8 cellular contexts compared by ENCODE assay signal in the genomic region with DNA sequence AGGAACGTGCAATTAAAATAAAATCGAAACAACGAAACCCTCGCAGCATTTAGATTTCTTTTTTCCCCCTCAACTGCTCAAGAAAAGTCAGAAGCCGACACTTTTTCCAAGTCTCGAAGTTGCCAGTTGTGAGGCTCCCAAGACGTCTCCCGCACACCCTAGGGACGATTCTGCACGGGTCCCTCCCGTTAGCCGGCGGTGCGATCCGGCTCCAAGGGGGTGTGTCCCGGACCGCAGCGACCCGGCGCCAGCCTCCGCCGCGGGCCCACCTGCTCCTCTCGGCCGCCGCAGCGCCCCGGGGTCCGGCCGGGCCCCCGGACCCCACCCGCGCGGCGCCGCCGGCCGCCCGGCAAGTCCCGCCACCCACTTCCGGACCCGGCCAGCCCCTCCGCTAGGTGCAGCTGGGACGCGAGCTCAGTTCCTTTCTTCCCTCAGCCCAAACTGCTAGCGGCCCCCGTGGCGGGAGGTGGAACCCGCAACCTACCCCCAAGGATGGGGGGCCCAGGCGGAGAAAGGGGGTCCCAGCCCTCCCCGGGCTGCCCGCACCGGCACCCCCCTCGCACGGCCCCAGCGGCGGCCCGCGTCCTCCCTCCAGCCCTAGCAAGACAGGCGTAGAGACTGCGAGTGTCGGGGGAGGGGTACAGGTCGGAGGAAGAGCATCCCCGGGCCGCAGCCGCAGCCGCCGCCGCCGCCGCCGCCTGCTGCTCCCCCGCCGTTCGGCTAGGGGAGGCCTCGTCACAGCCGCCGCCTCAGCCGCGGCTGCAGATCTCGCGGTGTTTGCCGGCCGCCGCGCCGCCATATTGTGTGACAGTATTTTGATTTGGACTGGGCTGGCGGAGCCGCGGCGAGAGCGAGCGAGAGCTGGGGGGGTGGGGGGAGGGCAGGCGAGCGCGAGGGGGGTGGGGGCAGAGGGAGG. TPM values are rescaled to one million over a fixed set of nuclear protein-coding genes. Genes with fewer than 3 reads are reported as not detected.
DNase-seq lines count a peak whose midpoint lies in the region; ATAC-seq and TF ChIP-seq lines count a peak whose summit lies in the region.

No MANE protein-coding gene starts in this region.

- WGBS in HUES64: under 1% methylated on average over 87 of the region's 96 CpGs

- no peaks in the 10 kb centered on the region for H3K36me3 ChIP-seq in HUES64 (ENCODE audit: insufficient read depth, low read length)
- H3K36me3 ChIP-seq in OCI-LY1 (ENCODE audit: insufficient read depth, low read length): no peaks in the 10 kb centered on the region
- no peaks in the 10 kb centered on the region for H3K36me3 ChIP-seq in mucosa of stomach (ENCODE audit: control insufficient read depth, insufficient read depth, low read length)

- H3K4me1 ChIP-seq in HUES64 (ENCODE audit: insufficient read depth, low read length) (peaks cover 35% of the 10 kb centered on the region), OCI-LY1 (ENCODE audit: insufficient read depth, low read length, severe bottlenecking) (peaks cover 36% of the 10 kb centered on the region), mucosa of stomach (ENCODE audit: control insufficient read depth, insufficient read depth, low read length) (no peaks in the 10 kb centered on the region)

- 0 out of 2 replicates have a peak, but pooled peaks cover 3% of the 10 kb centered on the region for H4K20me1 ChIP-seq in OCI-LY1 (ENCODE audit: insufficient read depth, low read length)

- H3F3A ChIP-seq in OCI-LY1 (ENCODE audit: insufficient read depth, low read length): no peaks in the 10 kb centered on the region

- peak; percentile 76 for ATAC-seq in GM21447 (IDR thresholded peaks at IDR 0.05; ENCODE audit: unreplicated experiment)

- peak; percentile 16 for TF ChIP-seq CTCF in OCI-LY1 (IDR thresholded peaks at IDR 0.05; ENCODE audit: low read length)

- H3K9me2 ChIP-seq in OCI-LY1 (ENCODE audit: low read depth, low read length): no peaks in the 10 kb centered on the region

- H2AFZ ChIP-seq in OCI-LY1 (ENCODE audit: low read length): no peak overlapping the region

- H3K9me3 ChIP-seq in HUES64 (ENCODE audit: insufficient read depth, low read depth, low read length) (no peaks in the 10 kb centered on the region), OCI-LY1 (ENCODE audit: low read length) (no peaks in the 10 kb centered on the region), mucosa of stomach (ENCODE audit: control insufficient read depth, low read length) (no peaks in the 10 kb centered on the region)

- H3K9ac ChIP-seq in HUES64 (ENCODE audit: low read depth, low read length) (peak overlapping the region; percentile 89), OCI-LY1 (ENCODE audit: low read length) (peak overlapping the region; percentile 92), mucosa of stomach (ENCODE audit: low read length) (peak overlapping the region; percentile 78)

- H3K4me3 ChIP-seq in HUES64 (ENCODE audit: low read length) (peak overlapping the region; percentile 78), OCI-LY1 (ENCODE audit: low read depth, low read length, poor library complexity, severe bottlenecking) (peak overlapping the region; percentile 73), mucosa of stomach (ENCODE audit: low read length) (peak overlapping the region; percentile 43)

- H3K27ac ChIP-seq in HUES64 (ENCODE audit: low read depth, low read length): peak overlapping the region; percentile 99
- H3K27ac ChIP-seq in OCI-LY1 (ENCODE audit: low read depth, low read length, poor library complexity, severe bottlenecking): peak overlapping the region; percentile 38

- H3K27me3 ChIP-seq in HUES64 (ENCODE audit: insufficient read depth, low read length) (no peaks in the 10 kb centered on the region), OCI-LY1 (ENCODE audit: insufficient read depth, low read length) (no peaks in the 10 kb centered on the region), mucosa of stomach (ENCODE audit: control insufficient read depth, insufficient read depth, low read length) (peaks cover 5% of the 10 kb centered on the region)

- peak; percentile 73 for TF ChIP-seq POLR2A in erythroblast (IDR thresholded peaks at IDR 0.05; ENCODE audit: low read length)

- H3K4me2 ChIP-seq in OCI-LY1 (ENCODE audit: low read length): peak overlapping the region; percentile 84

- peak; percentile 85 for DNase-seq in DMS 273 treated with DMSO at 0.1 percent for 48 hours (lab: John Stamatoyannopoulos, UW)
- DNase-seq in activated T-cell treated with anti-CD3 and anti-CD28 coated beads for 48 hours (ENCODE audit: low read depth): peak; percentile 86
- peak; percentile 94 to 96 for DNase-seq in erythroblast (lab: John Stamatoyannopoulos, UW)
- peak; percentile 87 for DNase-seq in stimulated activated CD8-positive, alpha-beta memory T cell treated with anti-CD3 and anti-CD28 coated beads, Interleukin-4, amount 100 ng/mL, for 48 hours

- H3K79me2 ChIP-seq in OCI-LY1 (ENCODE audit: insufficient read depth, low read length): peaks cover 38% of the 10 kb centered on the region

RNA-seq across cellular contexts. Expression of a gene that starts 0.5 kb away (rescaled TPM):
- 49.3 TPM for polyA plus RNA-seq in HUES64 (2013, experiment 1 of 2)
- polyA plus RNA-seq in HUES64 (2013, experiment 2 of 2): 54.5 TPM

Comparison
In these comparisons a context has a peak if more than half of its experiments do, and no peak if none do; other contexts are left out.
1. Peak in every context shown above with its lines: DNase-seq, ATAC-seq, H3K4me3 ChIP-seq and H3K27ac ChIP-seq.